29 cellular contexts compared by ENCODE assay signal in genomic region chr7:140724706-140725105, GRCh38.
"Had no signal": no experiment of that assay in that cellular context is flagged by ENCODE, and none has a peak within 500 bp of the region (broad histone marks: within the 10 kb centered on the region; RNA-seq: fewer than 3 reads in every experiment).

No MANE protein-coding gene starts in this region.

- H3K9me3 Mint-ChIP-seq: natural killer cell treated with Interleukin-12 subunit alpha and Interleukin-12 subunit beta and Interleukin-15 and Interleukin-18, amount 100 ng/mL, for 72 hours; neural crest cell had no signal

- H3K27ac Mint-ChIP-seq: natural killer cell treated with Interleukin-12 subunit alpha and Interleukin-12 subunit beta and Interleukin-15 and Interleukin-18, amount 100 ng/mL, for 72 hours had no signal

- H3K9me3 ChIP-seq: esophagus muscularis mucosa, gastroesophageal sphincter, heart right ventricle, left ventricle myocardium inferior, lower lobe of right lung, neutrophil, pancreas, stomach, thyroid gland, vagina had no signal

- H3K27me3 Mint-ChIP-seq: natural killer cell treated with Interleukin-12 subunit alpha and Interleukin-12 subunit beta and Interleukin-15 and Interleukin-18, amount 100 ng/mL, for 72 hours had no signal

- H3K27ac ChIP-seq: coronary artery, esophagus muscularis mucosa, foreskin keratinocyte, gastroesophageal sphincter, heart right ventricle, left ventricle myocardium inferior, lower lobe of right lung, neutrophil, pancreas, stomach, thyroid gland, vagina had no signal

- H3K36me3 Mint-ChIP-seq: natural killer cell treated with Interleukin-12 subunit alpha and Interleukin-12 subunit beta and Interleukin-15 and Interleukin-18, amount 100 ng/mL, for 72 hours had no signal

- DNase-seq: dermis blood vessel endothelial cell; effector memory CD4-positive, alpha-beta T cell; foreskin keratinocyte; glutamatergic neuron; heart right ventricle; hippocampal formation; islet precursor cell; kidney glomerular epithelial cell; left colon; left ventricle myocardium inferior; lower lobe of right lung; pancreas; stimulated activated CD4-positive, alpha-beta T cell treated with anti-CD3 and anti-CD28 coated beads, Interleukin-12 subunit alpha, Interleukin-12 subunit beta, amount 100 ng/mL, for 4 hours; stimulated activated CD4-positive, alpha-beta T cell treated with anti-CD3 and anti-CD28 coated beads, Interleukin-1b, Interleukin-23, amount 100 ng/mL, for 48 hours; stimulated activated CD4-positive, alpha-beta T cell treated with anti-CD3 and anti-CD28 coated beads, Interleukin-4, amount 100 ng/mL, for 1 hour; stimulated activated CD8-positive, alpha-beta memory T cell treated with anti-CD3 and anti-CD28 coated beads, Interleukin-4, amount 100 ng/mL, for 48 hours; stimulated activated naive CD4-positive, alpha-beta T cell treated with Interleukin-2 at 50 U/mL for 16 hours; stomach; thyroid gland; trophoblast cell had no signal

- ATAC-seq: foreskin keratinocyte; gastroesophageal sphincter; heart right ventricle; left colon; lower lobe of right lung; natural killer cell treated with Interleukin-12 subunit alpha and Interleukin-12 subunit beta and Interleukin-15 and Interleukin-18, amount 100 ng/mL, for 72 hours; pancreas; sciatic nerve had no signal

- FAIRE-seq: endothelial cell of umbilical vein had no signal

- H3K4me3 Mint-ChIP-seq: natural killer cell treated with Interleukin-12 subunit alpha and Interleukin-12 subunit beta and Interleukin-15 and Interleukin-18, amount 100 ng/mL, for 72 hours; neural crest cell had no signal

- H3K27me3 ChIP-seq: esophagus muscularis mucosa, foreskin keratinocyte, gastroesophageal sphincter, heart right ventricle, neutrophil, pancreas, stomach, thyroid gland, vagina had no signal
